In genomic region chr2:190460533-190460932, GRCh38 we compare ENCODE assay signal across 23 cellular contexts.
"Had no signal": no experiment of that assay in that cellular context is flagged by ENCODE, and none has a peak within 500 bp of the region (broad histone marks: within the 10 kb centered on the region; RNA-seq: fewer than 3 reads in every experiment).

No MANE protein-coding gene starts in this region.

- H3K36me3 Mint-ChIP-seq: natural killer cell had no signal

- H3K36me3 ChIP-seq: gastrocnemius medialis, lower lobe of right lung, neutrophil, pancreas, right lobe of liver, suprapubic skin, transverse colon, uterus had no signal

- H3K27me3 Mint-ChIP-seq: progenitor cell of endocrine pancreas; stimulated activated naive CD8-positive, alpha-beta T cell treated with anti-CD3 and anti-CD28 coated beads, Interleukin-15, amount 100 ng/mL, for 72 hours had no signal

- DNase-seq: cortex of kidney; effector CD4-positive, alpha-beta T cell; foreskin fibroblast; gastrocnemius medialis; head of caudate nucleus; left ventricle myocardium superior; lower lobe of right lung; natural killer cell; pancreas; right lobe of liver; small intestine; stimulated activated CD4-positive, alpha-beta T cell treated with anti-CD3 and anti-CD28 coated beads, Interleukin-15, amount 100 ng/mL, for 24 hours; stimulated activated CD4-positive, alpha-beta T cell treated with anti-CD3 and anti-CD28 coated beads, Interleukin-2, amount 100 ng/mL, for 48 hours; stimulated activated CD8-positive, alpha-beta memory T cell treated with anti-CD3 and anti-CD28 coated beads, Interleukin-4, amount 100 ng/mL, for 48 hours; stimulated activated naive CD4-positive, alpha-beta T cell; stimulated activated naive CD8-positive, alpha-beta T cell treated with anti-CD3 and anti-CD28 coated beads, Interleukin-15, amount 100 ng/mL, for 72 hours; transverse colon; upper lobe of right lung; uterus had no signal

- H3K27ac Mint-ChIP-seq: progenitor cell of endocrine pancreas; stimulated activated naive CD8-positive, alpha-beta T cell treated with anti-CD3 and anti-CD28 coated beads, Interleukin-15, amount 100 ng/mL, for 72 hours had no signal

- H3K27ac ChIP-seq: gastrocnemius medialis, neutrophil, pancreas, right lobe of liver, suprapubic skin, transverse colon, upper lobe of right lung, uterus had no signal

- ATAC-seq: esophagus mucosa; gastrocnemius medialis; lower lobe of right lung; natural killer cell; pancreas; right lobe of liver; stimulated activated naive CD8-positive, alpha-beta T cell treated with anti-CD3 and anti-CD28 coated beads, Interleukin-15, amount 100 ng/mL, for 72 hours; upper lobe of right lung had no signal

- H3K27me3 ChIP-seq: gastrocnemius medialis, neutrophil, pancreas, right lobe of liver, suprapubic skin, transverse colon, upper lobe of right lung, uterus had no signal

- H3K4me1 ChIP-seq: gastrocnemius medialis, lower lobe of right lung, pancreas, right lobe of liver, suprapubic skin, upper lobe of right lung, uterus had no signal

- H3K9me3 ChIP-seq: gastrocnemius medialis, lower lobe of right lung, neutrophil, pancreas, right lobe of liver, suprapubic skin, transverse colon, upper lobe of right lung, uterus had no signal

- H3K4me3 Mint-ChIP-seq: natural killer cell; stimulated activated naive CD8-positive, alpha-beta T cell treated with anti-CD3 and anti-CD28 coated beads, Interleukin-15, amount 100 ng/mL, for 72 hours had no signal

- H3K9me3 Mint-ChIP-seq: natural killer cell had no signal

- H3K4me3 ChIP-seq: gastrocnemius medialis, lower lobe of right lung, pancreas, right lobe of liver, suprapubic skin, transverse colon, upper lobe of right lung, uterus had no signal
